ENCODE assay signal across 1 cellular context in genomic region chr6:28923318-28924102, GRCh38.
TF ChIP-seq lines count a peak whose summit lies in the region.

A gene with protein sequence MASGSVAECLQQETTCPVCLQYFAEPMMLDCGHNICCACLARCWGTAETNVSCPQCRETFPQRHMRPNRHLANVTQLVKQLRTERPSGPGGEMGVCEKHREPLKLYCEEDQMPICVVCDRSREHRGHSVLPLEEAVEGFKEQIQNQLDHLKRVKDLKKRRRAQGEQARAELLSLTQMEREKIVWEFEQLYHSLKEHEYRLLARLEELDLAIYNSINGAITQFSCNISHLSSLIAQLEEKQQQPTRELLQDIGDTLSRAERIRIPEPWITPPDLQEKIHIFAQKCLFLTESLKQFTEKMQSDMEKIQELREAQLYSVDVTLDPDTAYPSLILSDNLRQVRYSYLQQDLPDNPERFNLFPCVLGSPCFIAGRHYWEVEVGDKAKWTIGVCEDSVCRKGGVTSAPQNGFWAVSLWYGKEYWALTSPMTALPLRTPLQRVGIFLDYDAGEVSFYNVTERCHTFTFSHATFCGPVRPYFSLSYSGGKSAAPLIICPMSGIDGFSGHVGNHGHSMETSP (minus strand): TSS chr6:28923985. CDS start chr6:28923632, 353 bp downstream.

TF ChIP-seq in HEK293, 187 proteins besides CTCF, POLR2A, EP300 and RAD21 (continued from another document and continues in another):
- TF ChIP-seq ZNF518A (tag by site-specific recombination; conservative IDR thresholded peaks at IDR 0.05; ENCODE audit: low read depth) = no peak
- TF ChIP-seq ZNF654 (tag by site-specific recombination; IDR thresholded peaks at IDR 0.05; ENCODE audit: low read depth) = no peak
- no peak for TF ChIP-seq ZNF221 (tag by site-specific recombination; IDR thresholded peaks at IDR 0.05; ENCODE audit: borderline replicate concordance)
- TF ChIP-seq ZNF544 (tag by site-specific recombination; IDR thresholded peaks at IDR 0.05) = no peak
- no peak for TF ChIP-seq ZNF157 (tag by site-specific recombination; IDR thresholded peaks at IDR 0.05)
- TF ChIP-seq ZNF202 (tag by site-specific recombination; IDR thresholded peaks at IDR 0.05; ENCODE audit: borderline replicate concordance) = no peak
- TF ChIP-seq, protein P1, sequence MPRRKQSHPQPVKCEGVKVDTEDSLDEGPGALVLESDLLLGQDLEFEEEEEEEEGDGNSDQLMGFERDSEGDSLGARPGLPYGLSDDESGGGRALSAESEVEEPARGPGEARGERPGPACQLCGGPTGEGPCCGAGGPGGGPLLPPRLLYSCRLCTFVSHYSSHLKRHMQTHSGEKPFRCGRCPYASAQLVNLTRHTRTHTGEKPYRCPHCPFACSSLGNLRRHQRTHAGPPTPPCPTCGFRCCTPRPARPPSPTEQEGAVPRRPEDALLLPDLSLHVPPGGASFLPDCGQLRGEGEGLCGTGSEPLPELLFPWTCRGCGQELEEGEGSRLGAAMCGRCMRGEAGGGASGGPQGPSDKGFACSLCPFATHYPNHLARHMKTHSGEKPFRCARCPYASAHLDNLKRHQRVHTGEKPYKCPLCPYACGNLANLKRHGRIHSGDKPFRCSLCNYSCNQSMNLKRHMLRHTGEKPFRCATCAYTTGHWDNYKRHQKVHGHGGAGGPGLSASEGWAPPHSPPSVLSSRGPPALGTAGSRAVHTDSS (tag by site-specific recombination; IDR thresholded peaks at IDR 0.05) = no peak
- no peak for TF ChIP-seq ZNF133 (tag by site-specific recombination; IDR thresholded peaks at IDR 0.05)
- TF ChIP-seq ZBTB17 (tag by site-specific recombination; IDR thresholded peaks at IDR 0.05) = peak; percentile 83
- TF ChIP-seq ZNF791 (tag by site-specific recombination; IDR thresholded peaks at IDR 0.05) = no peak
- TF ChIP-seq ZFP41 (tag by site-specific recombination; IDR thresholded peaks at IDR 0.05; ENCODE audit: borderline replicate concordance) = no peak
- no peak for TF ChIP-seq ZNF121 (tag by site-specific recombination; IDR thresholded peaks at IDR 0.05)
- TF ChIP-seq ZEB2 (tag by site-specific recombination; IDR thresholded peaks at IDR 0.05) = peak; percentile 75
- TF ChIP-seq ZNF704 (tag by site-specific recombination; IDR thresholded peaks at IDR 0.05) = no peak
- no peak for TF ChIP-seq TCF7L2 (IDR thresholded peaks at IDR 0.05; ENCODE audit: borderline replicate concordance, low read depth, low read length)
- no peak for TF ChIP-seq ZNF398 (tag by site-specific recombination; IDR thresholded peaks at IDR 0.05)
- TF ChIP-seq SCRT1 (tag by site-specific recombination; IDR thresholded peaks at IDR 0.05; ENCODE audit: borderline replicate concordance) = peak; percentile 66
- TF ChIP-seq ZNF621 (tag by site-specific recombination; IDR thresholded peaks at IDR 0.05) = no peak
- TF ChIP-seq ZNF214 (tag by site-specific recombination; IDR thresholded peaks at IDR 0.05; ENCODE audit: borderline replicate concordance) = no peak
- TF ChIP-seq YY2 (tag by site-specific recombination; IDR thresholded peaks at IDR 0.05) = no peak; the same call in 1 of the 2 replicates
- no peak for TF ChIP-seq PRDM1 (tag by site-specific recombination; IDR thresholded peaks at IDR 0.05)
- peak; percentile 90 for TF ChIP-seq SP3 (tag by site-specific recombination; IDR thresholded peaks at IDR 0.05)
- TF ChIP-seq GFI1B (tag by site-specific recombination; IDR thresholded peaks at IDR 0.05) = no peak
- no peak for TF ChIP-seq ZNF830 (tag by site-specific recombination; IDR thresholded peaks at IDR 0.05; ENCODE audit: low read depth)
- 0 out of 2 replicates have a peak, but pooled peaks have one; percentile 15 for TF ChIP-seq ZBTB48 (tag by site-specific recombination; IDR thresholded peaks at IDR 0.05)
- TF ChIP-seq ZNF580 (tag by site-specific recombination; IDR thresholded peaks at IDR 0.05) = no peak; the same call in 1 of the 2 replicates
- no peak for TF ChIP-seq ZNF660 (tag by site-specific recombination; IDR thresholded peaks at IDR 0.05)
- TF ChIP-seq ZNF302 (tag by site-specific recombination; IDR thresholded peaks at IDR 0.05; ENCODE audit: low read depth) = no peak
- TF ChIP-seq ZNF623 (tag by site-specific recombination; IDR thresholded peaks at IDR 0.05) = no peak
- no peak for TF ChIP-seq ZNF292 (tag by site-specific recombination; IDR thresholded peaks at IDR 0.05; ENCODE audit: borderline replicate concordance, low read depth)
- TF ChIP-seq ZNF776 (tag by site-specific recombination; IDR thresholded peaks at IDR 0.05; ENCODE audit: borderline replicate concordance) = peak; percentile 98
- peak; percentile 86; the same call in 1 of the 2 replicates for TF ChIP-seq ZNF76 (tag by site-specific recombination; IDR thresholded peaks at IDR 0.05; ENCODE audit: borderline replicate concordance, low read depth)
- peak; percentile 66; the same call in 1 of the 2 replicates for TF ChIP-seq ZNF391 (tag by site-specific recombination; IDR thresholded peaks at IDR 0.05; ENCODE audit: borderline replicate concordance, low read depth)
- no peak for TF ChIP-seq REPIN1 (tag by site-specific recombination; IDR thresholded peaks at IDR 0.05; ENCODE audit: low read depth)
- no peak for TF ChIP-seq ZNF18 (tag by site-specific recombination; IDR thresholded peaks at IDR 0.05)
- no peak for TF ChIP-seq ZNF785 (tag by site-specific recombination; IDR thresholded peaks at IDR 0.05)
- no peak for TF ChIP-seq HOXD13 (CRISPR knock-in tag; IDR thresholded peaks at IDR 0.05; ENCODE audit: borderline replicate concordance)
- peak; percentile 51 for TF ChIP-seq YY1 (tag by site-specific recombination; IDR thresholded peaks at IDR 0.05)
- 0 out of 2 replicates have a peak, but pooled peaks have one; percentile 24 for TF ChIP-seq ZNF610 (tag by site-specific recombination; IDR thresholded peaks at IDR 0.05; ENCODE audit: borderline replicate concordance)
- no peak for TF ChIP-seq ZNF48 (tag by site-specific recombination; IDR thresholded peaks at IDR 0.05)
- no peak for TF ChIP-seq ZNF266 (tag by site-specific recombination; IDR thresholded peaks at IDR 0.05; ENCODE audit: low read depth)
- TF ChIP-seq IKZF3 (tag by site-specific recombination; IDR thresholded peaks at IDR 0.05) = no peak; the same call in 1 of the 2 replicates
- peak; percentile 24; the same call in 1 of the 2 replicates for TF ChIP-seq GLIS1 (tag by site-specific recombination; IDR thresholded peaks at IDR 0.05)
- TF ChIP-seq ZNF146 (tag by site-specific recombination; IDR thresholded peaks at IDR 0.05) = no peak
- TF ChIP-seq ZNF768 (tag by site-specific recombination; IDR thresholded peaks at IDR 0.05) = no peak
- no peak for TF ChIP-seq BCL6B (tag by site-specific recombination; IDR thresholded peaks at IDR 0.05)
- TF ChIP-seq ZNF548 (tag by site-specific recombination; IDR thresholded peaks at IDR 0.05) = no peak
- TF ChIP-seq ZNF707 (tag by site-specific recombination; IDR thresholded peaks at IDR 0.05) = no peak
- TF ChIP-seq INSM2 (tag by site-specific recombination; IDR thresholded peaks at IDR 0.05) = peak; percentile 34; the same call in 1 of the 2 replicates
- no peak for TF ChIP-seq ZNF747 (tag by site-specific recombination; IDR thresholded peaks at IDR 0.05)
- no peak for TF ChIP-seq ZBTB7A (tag by site-specific recombination; IDR thresholded peaks at IDR 0.05; ENCODE audit: low read depth)
- TF ChIP-seq ZSCAN23 (tag by site-specific recombination; IDR thresholded peaks at IDR 0.05) = no peak
- TF ChIP-seq TRIM28 (IDR thresholded peaks at IDR 0.05; ENCODE audit: borderline replicate concordance, low read length) = no peak; the same call in 1 of the 2 replicates
- TF ChIP-seq ZNF354C (tag by site-specific recombination; IDR thresholded peaks at IDR 0.05; ENCODE audit: borderline replicate concordance, low read depth) = no peak
- TF ChIP-seq ZNF529 (tag by site-specific recombination; IDR thresholded peaks at IDR 0.05; ENCODE audit: insufficient replicate concordance) = no peak
- no peak for TF ChIP-seq ZNF138 (tag by site-specific recombination; IDR thresholded peaks at IDR 0.05; ENCODE audit: borderline replicate concordance)
